ENCODE assay signal across 32 cellular contexts in genomic region chr1:40648928-40649591, GRCh38. TPM values are rescaled to one million over a fixed set of nuclear protein-coding genes. Genes with fewer than 3 reads are reported as not detected.
DNase-seq lines count a peak whose midpoint lies in the region; ATAC-seq, FAIRE-seq and TF ChIP-seq lines count a peak whose summit lies in the region.
"Had no signal": no experiment of that assay in that cellular context is flagged by ENCODE, and none has a peak within 500 bp of the region (broad histone marks: within the 10 kb centered on the region; RNA-seq: fewer than 3 reads in every experiment).

No MANE protein-coding gene starts in this region.

- H3K79me1 ChIP-seq in H1 (ENCODE audit: low read depth, low read length): peaks cover 6% of the 10 kb centered on the region

- H3K9me3 Mint-ChIP-seq in stimulated activated naive B cell treated with anti-CD40 and anti-IgM and Interleukin-4, amounts not matched to agents 10 μg/mL and 1 μg/mL and 100 μg/mL, for 72 hours: no peaks in the 10 kb centered on the region
- H3K9me3 Mint-ChIP-seq: activated T-cell treated with anti-CD3 and anti-CD28 coated beads, Interleukin-2, amount 50 U/mL, for 72 hours; CD4-positive, CD25-positive, alpha-beta regulatory T cell; endodermal cell had no signal

- H3K23ac ChIP-seq in H1 (ENCODE audit: insufficient read length): no peak overlapping the region

- no peak for TF ChIP-seq RAD21 in H1 (IDR thresholded peaks at IDR 0.05 in 1 of 2, conservative IDR thresholded peaks at IDR 0.05 in 1 of 2; ENCODE audit: low read depth in 2 of 2, low read length in 2 of 2)

- H3K14ac ChIP-seq in H1 (ENCODE audit: insufficient read length): peak overlapping the region; percentile 40

- H3K23me2 ChIP-seq in H1 (ENCODE audit: low read depth, low read length): peaks cover under 1% of the 10 kb centered on the region; the same call in 1 of the 2 replicates

- TF ChIP-seq EP300 in H1 (IDR thresholded peaks at IDR 0.05; ENCODE audit: borderline replicate concordance in 1 of 2, low read depth in 2 of 2, low read length in 2 of 2): no peak

- H3K18ac ChIP-seq in H1 (ENCODE audit: extremely low read depth, low read length): no peak overlapping the region

- H2BK20ac ChIP-seq in H1 (ENCODE audit: low read length): peak overlapping the region; percentile 13; the same call in 1 of the 2 replicates

- no peak overlapping the region for H3K9ac ChIP-seq in H1 (replicated peaks in 1 of 4; ENCODE audit: extremely low read depth in 1 of 4, low read depth in 3 of 4, low read length in 3 of 4)

- H3K9me3 ChIP-seq in H1 (ENCODE audit: insufficient read depth in 2 of 2, low read depth in 1 of 2, low read length in 1 of 2): no peaks in the 10 kb centered on the region
- H3K9me3 ChIP-seq: body of pancreas, gastrocnemius medialis, left lung, psoas muscle, sigmoid colon, SJSA1, thoracic aorta had no signal

- no peaks in the 10 kb centered on the region for H3K79me2 ChIP-seq in H1 (ENCODE audit: control insufficient read depth in 1 of 2, insufficient read depth in 2 of 2, low read length in 2 of 2)

- no peak overlapping the region for H3K4me2 ChIP-seq in H1 (ENCODE audit: insufficient read depth in 1 of 2, low read depth in 2 of 2, low read length in 2 of 2)

- POLR2A ChIA-PET in H1 (lab: Charles Lee; ENCODE audit: partially characterized antibody): interaction anchor here (0.8 to 1.6 kb wide), 4 partner anchors 14 to 42 kb away, joined by 3 to 5 read pairs (median 3); partner anchors contain the start of gene NFYC
- POLR2A ChIA-PET in GM10248 (lab: Yijun Ruan, JAX): no interaction called here

- ATAC-seq in stimulated activated naive B cell treated with anti-CD40 and anti-IgM and Interleukin-4, amounts not matched to agents 10 μg/mL and 1 μg/mL and 100 μg/mL, for 72 hours (replicated peaks): no peak
- no peak for ATAC-seq in HG02798 (IDR thresholded peaks at IDR 0.05; ENCODE audit: poor library complexity, unreplicated experiment)
- ATAC-seq in GM21367 (IDR thresholded peaks at IDR 0.05; ENCODE audit: unreplicated experiment): no peak
- ATAC-seq: body of pancreas, gastrocnemius medialis, psoas muscle had no signal

- WGBS in H1 (ENCODE audit: extremely low coverage in 1 of 2, insufficient coverage in 1 of 2, insufficient read length in 1 of 2, insufficient replicate concordance in 2 of 2, low coverage in 1 of 2, low lambda C conversion rate in 2 of 2, missing lambda C conversion rate in 1 of 2), 2 experiments: 87% methylated on average over 14 of the region's 15 CpGs; no CpG with 5 or more reads in 1 of the 2 experiments

- H3K27ac ChIP-seq in H1 (ENCODE audit: low read depth, low read length): no peak overlapping the region
- H3K27ac ChIP-seq: body of pancreas, coronary artery, gastrocnemius medialis, psoas muscle, sigmoid colon, SJSA1, thoracic aorta had no signal

- no peak overlapping the region for H4K5ac ChIP-seq in H1 (ENCODE audit: insufficient read length, low read depth, low read length)

- no peak for TF ChIP-seq CTCF in H1 (IDR thresholded peaks at IDR 0.05; ENCODE audit: control extremely low read depth in 1 of 3, insufficient read depth in 1 of 3, low read depth in 1 of 3, low read length in 3 of 3)
- no peak for TF ChIP-seq CTCF in GM10248 (IDR thresholded peaks at IDR 0.05; ENCODE audit: control extremely low read depth, extremely low read depth, low read depth, missing control alignments)

- DNase-seq in DMS79 (lab: John Stamatoyannopoulos, UW) (peak; percentile 57), DMS79 treated with DMSO at 0.1 percent for 48 hours (lab: John Stamatoyannopoulos, UW) (no peak), NCI-H2029 treated with DMSO at 0.1 percent for 48 hours (lab: John Stamatoyannopoulos, UW) (peak; percentile 89), H1 (ENCODE audit: low read depth in 1 of 2, low spot score in 2 of 2) (no peak), GM10248 (ENCODE audit: extremely low spot score) (no peak)
- DNase-seq in stimulated activated naive B cell treated with anti-CD40 and anti-IgM and Interleukin-4, amounts not matched to agents 10 μg/mL and 1 μg/mL and 100 μg/mL, for 72 hours: no peak
- DNase-seq: 8988T; activated CD4-positive, CD25-positive, alpha-beta regulatory T cell; activated naive CD4-positive, alpha-beta T cell treated with Interleukin-2 at 50 U/mL for 16 hours; activated T-cell treated with anti-CD3 and anti-CD28 coated beads, Interleukin-2, amount 50 U/mL, for 72 hours; body of pancreas; CD4-positive, CD25-positive, alpha-beta regulatory T cell; endodermal cell; gastrocnemius medialis; GDM1; hippocampal formation; Karpas-422; left lung; mesenchymal stem cell; MV-4-11; NCI-H1694 treated with DMSO at 0.1 percent for 48 hours; psoas muscle; RPMI8226; sigmoid colon; stimulated activated naive CD4-positive, alpha-beta T cell treated with Interleukin-2 at 50 U/mL for 16 hours; T-helper 1 cell had no signal

- no peak overlapping the region for H3K56ac ChIP-seq in H1 (replicated peaks; ENCODE audit: insufficient read length, low read depth, low read length)

- peak overlapping the region; percentile 32 for H3K27ac Mint-ChIP-seq in stimulated activated naive B cell treated with anti-CD40 and anti-IgM and Interleukin-4, amounts not matched to agents 10 μg/mL and 1 μg/mL and 100 μg/mL, for 72 hours
- H3K27ac Mint-ChIP-seq: activated T-cell treated with anti-CD3 and anti-CD28 coated beads, Interleukin-2, amount 50 U/mL, for 72 hours; CD4-positive, CD25-positive, alpha-beta regulatory T cell; endodermal cell had no signal

- CTCF ChIA-PET in H1 (lab: Charles Lee; ENCODE audit: partially characterized antibody) (interaction anchor here (0.6 to 37.5 kb wide), 6 partner anchors 16 to 797 kb away, joined by 3 to 684 read pairs (median 4); partner anchors contain the start of gene RIMS3), GM10248 (lab: Yijun Ruan, JAX) (interaction anchor here (0.7 to 1.7 kb wide), 4 partner anchors 16 to 202 kb away, joined by 3 to 5 read pairs (median 4); partner anchors contain the start of gene RIMS3)

- 0 out of 2 replicates have a peak overlapping the region, but pooled peaks have one; percentile 25 for H4K8ac ChIP-seq in H1 (ENCODE audit: extremely low read depth, insufficient read depth, low read length)

- H2AK5ac ChIP-seq in H1 (ENCODE audit: low read depth, low read length): 0 out of 2 replicates have a peak overlapping the region, but pooled peaks have one; percentile 1

- H2AFZ ChIP-seq in H1 (ENCODE audit: low read length): no peak overlapping the region

- H3K36me3 Mint-ChIP-seq in stimulated activated naive B cell treated with anti-CD40 and anti-IgM and Interleukin-4, amounts not matched to agents 10 μg/mL and 1 μg/mL and 100 μg/mL, for 72 hours: no peaks in the 10 kb centered on the region
- H3K36me3 Mint-ChIP-seq: CD4-positive, CD25-positive, alpha-beta regulatory T cell had no signal

- H3K36me3 ChIP-seq in H1 (ENCODE audit: control insufficient read depth in 2 of 4, insufficient read depth in 4 of 4, low read length in 3 of 4): no peaks in the 10 kb centered on the region; a peak in 1 of 8 replicates
- H3K36me3 ChIP-seq: gastrocnemius medialis, left lung, sigmoid colon, SJSA1, thoracic aorta had no signal

- TF ChIP-seq POLR2A in H1 (IDR thresholded peaks at IDR 0.05; ENCODE audit: control extremely low read depth in 1 of 2, low read depth in 2 of 2, low read length in 2 of 2): no peak

- H2BK5ac ChIP-seq in H1 (ENCODE audit: low read depth, low read length): no peak overlapping the region

- H3K4me3 ChIP-seq in H1 (ENCODE audit: extremely low read depth in 1 of 4, insufficient read depth in 2 of 4, low read depth in 3 of 4, low read length in 4 of 4): no peak overlapping the region
- H3K4me3 ChIP-seq: body of pancreas, coronary artery, gastrocnemius medialis, left lung, psoas muscle, sigmoid colon, SJSA1, thoracic aorta had no signal

- H2BK120ac ChIP-seq in H1 (replicated peaks; ENCODE audit: low read depth, low read length): no peak overlapping the region

- H2BK12ac ChIP-seq in H1 (ENCODE audit: low read depth, low read length): 0 out of 2 replicates have a peak overlapping the region, but pooled peaks have one; percentile 1

- peaks cover 7 to 11% (median 9%) of the 10 kb centered on the region in 4 experiments for H3K4me1 ChIP-seq in H1 (replicated peaks in 1 of 4; ENCODE audit: control insufficient read depth in 3 of 4, insufficient read depth in 4 of 4, low read length in 3 of 4)
- H3K4me1 ChIP-seq: left lung, SJSA1 had no signal

- peaks cover 0 to 14% of the 10 kb centered on the region in 2 experiments for H4K20me1 ChIP-seq in H1 (replicated peaks in 1 of 2; ENCODE audit: control insufficient read depth in 1 of 2, insufficient read depth in 2 of 2, low read length in 2 of 2)

- H3K4me1 Mint-ChIP-seq in stimulated activated naive B cell treated with anti-CD40 and anti-IgM and Interleukin-4, amounts not matched to agents 10 μg/mL and 1 μg/mL and 100 μg/mL, for 72 hours: peaks cover 0 to 6% of the 10 kb centered on the region in 2 donors
- H3K4me1 Mint-ChIP-seq: endodermal cell had no signal

- H3K27me3 Mint-ChIP-seq in stimulated activated naive B cell treated with anti-CD40 and anti-IgM and Interleukin-4, amounts not matched to agents 10 μg/mL and 1 μg/mL and 100 μg/mL, for 72 hours: peaks cover under 1 to 3% of the 10 kb centered on the region in 2 donors
- H3K27me3 Mint-ChIP-seq: CD4-positive, CD25-positive, alpha-beta regulatory T cell had no signal

- H2BK15ac ChIP-seq in H1 (ENCODE audit: low read length): no peak overlapping the region

- no peak overlapping the region for H3K4ac ChIP-seq in H1 (replicated peaks; ENCODE audit: insufficient read length, low read depth, low read length)

- H3K4me3 Mint-ChIP-seq in stimulated activated naive B cell treated with anti-CD40 and anti-IgM and Interleukin-4, amounts not matched to agents 10 μg/mL and 1 μg/mL and 100 μg/mL, for 72 hours: no peak overlapping the region
- H3K4me3 Mint-ChIP-seq: activated T-cell treated with anti-CD3 and anti-CD28 coated beads, Interleukin-2, amount 50 U/mL, for 72 hours; CD4-positive, CD25-positive, alpha-beta regulatory T cell; endodermal cell had no signal

- no peak for FAIRE-seq in H1 (lab: Jason Lieb, UNC)
- FAIRE-seq: GM18507 had no signal

- H4K91ac ChIP-seq in H1 (replicated peaks; ENCODE audit: insufficient read length, low read length): no peak overlapping the region

- H3K27me3 ChIP-seq in H1 (replicated peaks in 1 of 4; ENCODE audit: control insufficient read depth in 3 of 4, extremely low read depth in 1 of 4, insufficient read depth in 3 of 4, low read length in 3 of 4): no peaks in the 10 kb centered on the region
- H3K27me3 ChIP-seq: body of pancreas, SJSA1 had no signal

RNA-seq across cellular contexts. Expression of gene RIMS3, which starts 16.4 kb away (rescaled TPM):
- 20.6 and 21.0 TPM in 2 replicates for total RNA-seq in H1 (2021; fragmentation: NEBNext Ultra II Directional; extraction: Animal tissue kit (Norgen Biotek cat#: 25700))
- 13.3 and 20.6 TPM in 2 replicates for polyA plus RNA-seq in H1 (2011; rRNA removed)
- polyA plus RNA-seq in H1 (2011; cell fraction: cytosol; rRNA removed): 16.6 TPM
- polyA plus RNA-seq in H1 (2011; cell fraction: nucleus; rRNA removed): 43.0 TPM
- 12.5 to 18.2 TPM (median 14.1 TPM) in 4 replicates for polyA plus RNA-seq in H1 (2012, experiment 1 of 2)
- polyA plus RNA-seq in H1 (2012, experiment 2 of 2): 12.9 TPM
- polyA plus RNA-seq in H1 (2013, experiment 1 of 2): 7.6 TPM
- 7.2 TPM for polyA plus RNA-seq in H1 (2013, experiment 2 of 2)
- polyA minus RNA-seq in H1 (2011; rRNA and poly(A)+ RNA removed): 29.3 and 29.9 TPM in 2 replicates
- 12.0 TPM for polyA minus RNA-seq in H1 (2011; cell fraction: cytosol; rRNA and poly(A)+ RNA removed)
- 11.7 TPM for polyA minus RNA-seq in H1 (2011; cell fraction: nucleus; rRNA and poly(A)+ RNA removed)

RNA-seq across cellular contexts. Expression of gene NFYC, which starts 42.4 kb away (rescaled TPM):
- 51.1 and 54.1 TPM in 2 replicates for total RNA-seq in H1 (2021; fragmentation: NEBNext Ultra II Directional; extraction: Animal tissue kit (Norgen Biotek cat#: 25700))
- polyA plus RNA-seq in H1 (2011; rRNA removed): 107 and 124 TPM in 2 replicates
- polyA plus RNA-seq in H1 (2011; cell fraction: cytosol; rRNA removed): 104 TPM
- 126 TPM for polyA plus RNA-seq in H1 (2011; cell fraction: nucleus; rRNA removed)
- 43.6 to 57.9 TPM (median 56.1 TPM) in 4 replicates for polyA plus RNA-seq in H1 (2012, experiment 1 of 2)
- polyA plus RNA-seq in H1 (2012, experiment 2 of 2): 37.3 TPM
- polyA plus RNA-seq in H1 (2013, experiment 1 of 2): 42.0 TPM
- polyA plus RNA-seq in H1 (2013, experiment 2 of 2): 38.3 TPM
- 76.7 and 111 TPM in 2 replicates for polyA minus RNA-seq in H1 (2011; rRNA and poly(A)+ RNA removed)
- polyA minus RNA-seq in H1 (2011; cell fraction: cytosol; rRNA and poly(A)+ RNA removed): 57.0 TPM
- 73.3 TPM for polyA minus RNA-seq in H1 (2011; cell fraction: nucleus; rRNA and poly(A)+ RNA removed)

Comparison
In these comparisons a context has a peak if more than half of its experiments do, and no peak if none do; other contexts are left out.
1. DNase-seq: peak in DMS79 (single experiment) and NCI-H2029 treated with DMSO at 0.1 percent for 48 hours (single experiment); none in DMS79 treated with DMSO at 0.1 percent for 48 hours (single experiment), H1 (0 of 2), stimulated activated naive B cell treated with anti-CD40 and anti-IgM and Interleukin-4, amounts not matched to agents 10 μg/mL and 1 μg/mL and 100 μg/mL, for 72 hours (single experiment) and GM10248 (single experiment).